Comparison of ENCODE assay signal across 1 cellular context in the genomic region with DNA sequence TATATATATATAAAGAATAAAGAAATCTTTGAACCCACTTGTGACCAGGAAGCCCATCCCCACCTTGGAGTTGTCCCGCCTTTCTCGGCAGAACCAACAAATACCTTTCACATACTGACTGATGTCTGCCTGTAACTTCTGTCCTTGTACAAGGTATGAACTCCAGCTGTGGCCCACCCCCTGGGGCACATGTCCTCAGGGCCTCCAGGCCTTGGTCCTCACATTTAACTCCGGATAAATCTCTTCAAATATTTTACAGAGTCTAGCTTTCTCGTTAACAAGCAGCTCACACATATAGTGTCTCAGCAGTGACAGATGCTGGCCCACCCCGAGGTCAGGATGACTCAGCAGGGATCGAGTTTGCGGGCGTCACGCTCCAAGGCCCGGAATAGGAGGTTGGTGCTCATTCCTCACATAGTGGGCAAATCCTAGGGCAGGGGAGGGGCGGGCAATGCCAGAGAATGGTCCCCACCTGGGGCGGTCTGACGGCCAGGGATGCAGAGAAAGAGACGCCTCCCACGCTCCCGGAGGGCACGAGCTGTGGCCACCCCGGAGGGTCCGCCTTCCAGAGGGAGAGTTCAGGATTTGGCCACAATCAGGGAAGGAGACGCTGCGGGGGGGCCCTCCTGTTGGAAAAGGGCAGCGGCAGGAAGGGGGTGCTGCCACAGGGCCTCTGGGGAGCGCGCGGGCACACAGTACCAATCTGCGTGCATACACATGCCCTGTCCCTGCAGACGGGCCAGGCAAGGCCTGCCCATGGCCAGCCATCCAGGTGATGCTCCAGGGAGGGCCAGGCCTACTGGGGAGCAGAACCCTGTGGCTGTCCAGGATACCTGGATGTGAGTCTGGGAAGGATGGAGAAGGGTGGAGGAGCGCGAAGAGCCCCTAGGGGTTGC.
A peak's percentile ranks its signal among the peaks of the same experiment; 100 is the strongest.
TF ChIP-seq lines count a peak whose summit lies in the region.
"Not testable (repeated sequence)": the region's sequence is repeated elsewhere in the genome, so short reads cannot be mapped to it uniquely, and the experiment has no call there.

No MANE protein-coding gene starts in this region.

TF ChIP-seq in HepG2, 621 proteins besides CTCF, POLR2A, EP300 and RAD21 (continued from another document and continues in another):
- peak; percentile 95; the same call in 1 of the 2 replicates for TF ChIP-seq NFE2L1 (CRISPR knock-in tag; IDR thresholded peaks at IDR 0.05; ENCODE audit: borderline replicate concordance)
- peak; percentile 25; the same call in 1 of the 2 replicates for TF ChIP-seq RCOR2 (CRISPR knock-in tag; IDR thresholded peaks at IDR 0.05)
- peak; percentile 53; the same call in 1 of the 2 replicates for TF ChIP-seq HDAC2 (CRISPR knock-in tag; IDR thresholded peaks at IDR 0.05)
- TF ChIP-seq ZNF777 (CRISPR knock-in tag; IDR thresholded peaks at IDR 0.05): peak; percentile 58; the same call in 1 of the 2 replicates
- peak; percentile 48; the same call in 1 of the 2 replicates for TF ChIP-seq ARNTL (CRISPR knock-in tag; IDR thresholded peaks at IDR 0.05)
- TF ChIP-seq ARHGAP35 (CRISPR knock-in tag; IDR thresholded peaks at IDR 0.05; ENCODE audit: borderline replicate concordance): peak; percentile 79; the same call in 1 of the 2 replicates
- TF ChIP-seq AKAP8 (CRISPR knock-in tag; IDR thresholded peaks at IDR 0.05): 0 out of 2 replicates have a peak, but pooled peaks have one; percentile 13
- peak; percentile 33; the same call in 1 of the 2 replicates for TF ChIP-seq XBP1 (CRISPR knock-in tag; IDR thresholded peaks at IDR 0.05)
- peak; percentile 55; the same call in 1 of the 2 replicates for TF ChIP-seq PCBP1 (IDR thresholded peaks at IDR 0.05; ENCODE audit: borderline replicate concordance, low read depth, low read length)
- TF ChIP-seq HNRNPLL (IDR thresholded peaks at IDR 0.05; ENCODE audit: low read depth, low read length, poor library complexity, severe bottlenecking): peak; percentile 28
- 0 out of 2 replicates have a peak, but pooled peaks have one; percentile 25 for TF ChIP-seq SP4 (CRISPR knock-in tag; IDR thresholded peaks at IDR 0.05)
- TF ChIP-seq, protein P1, sequence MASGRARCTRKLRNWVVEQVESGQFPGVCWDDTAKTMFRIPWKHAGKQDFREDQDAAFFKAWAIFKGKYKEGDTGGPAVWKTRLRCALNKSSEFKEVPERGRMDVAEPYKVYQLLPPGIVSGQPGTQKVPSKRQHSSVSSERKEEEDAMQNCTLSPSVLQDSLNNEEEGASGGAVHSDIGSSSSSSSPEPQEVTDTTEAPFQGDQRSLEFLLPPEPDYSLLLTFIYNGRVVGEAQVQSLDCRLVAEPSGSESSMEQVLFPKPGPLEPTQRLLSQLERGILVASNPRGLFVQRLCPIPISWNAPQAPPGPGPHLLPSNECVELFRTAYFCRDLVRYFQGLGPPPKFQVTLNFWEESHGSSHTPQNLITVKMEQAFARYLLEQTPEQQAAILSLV (CRISPR knock-in tag; IDR thresholded peaks at IDR 0.05; ENCODE audit: borderline replicate concordance): 0 out of 2 replicates have a peak, but pooled peaks have one; percentile 39
- TF ChIP-seq, protein P2, sequence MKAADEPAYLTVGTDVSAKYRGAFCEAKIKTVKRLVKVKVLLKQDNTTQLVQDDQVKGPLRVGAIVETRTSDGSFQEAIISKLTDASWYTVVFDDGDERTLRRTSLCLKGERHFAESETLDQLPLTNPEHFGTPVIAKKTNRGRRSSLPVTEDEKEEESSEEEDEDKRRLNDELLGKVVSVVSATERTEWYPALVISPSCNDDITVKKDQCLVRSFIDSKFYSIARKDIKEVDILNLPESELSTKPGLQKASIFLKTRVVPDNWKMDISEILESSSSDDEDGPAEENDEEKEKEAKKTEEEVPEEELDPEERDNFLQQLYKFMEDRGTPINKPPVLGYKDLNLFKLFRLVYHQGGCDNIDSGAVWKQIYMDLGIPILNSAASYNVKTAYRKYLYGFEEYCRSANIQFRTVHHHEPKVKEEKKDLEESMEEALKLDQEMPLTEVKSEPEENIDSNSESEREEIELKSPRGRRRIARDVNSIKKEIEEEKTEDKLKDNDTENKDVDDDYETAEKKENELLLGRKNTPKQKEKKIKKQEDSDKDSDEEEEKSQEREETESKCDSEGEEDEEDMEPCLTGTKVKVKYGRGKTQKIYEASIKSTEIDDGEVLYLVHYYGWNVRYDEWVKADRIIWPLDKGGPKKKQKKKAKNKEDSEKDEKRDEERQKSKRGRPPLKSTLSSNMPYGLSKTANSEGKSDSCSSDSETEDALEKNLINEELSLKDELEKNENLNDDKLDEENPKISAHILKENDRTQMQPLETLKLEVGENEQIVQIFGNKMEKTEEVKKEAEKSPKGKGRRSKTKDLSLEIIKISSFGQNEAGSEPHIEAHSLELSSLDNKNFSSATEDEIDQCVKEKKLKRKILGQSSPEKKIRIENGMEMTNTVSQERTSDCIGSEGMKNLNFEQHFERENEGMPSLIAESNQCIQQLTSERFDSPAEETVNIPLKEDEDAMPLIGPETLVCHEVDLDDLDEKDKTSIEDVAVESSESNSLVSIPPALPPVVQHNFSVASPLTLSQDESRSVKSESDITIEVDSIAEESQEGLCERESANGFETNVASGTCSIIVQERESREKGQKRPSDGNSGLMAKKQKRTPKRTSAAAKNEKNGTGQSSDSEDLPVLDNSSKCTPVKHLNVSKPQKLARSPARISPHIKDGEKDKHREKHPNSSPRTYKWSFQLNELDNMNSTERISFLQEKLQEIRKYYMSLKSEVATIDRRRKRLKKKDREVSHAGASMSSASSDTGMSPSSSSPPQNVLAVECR (CRISPR knock-in tag; IDR thresholded peaks at IDR 0.05; ENCODE audit: borderline replicate concordance): peak; percentile 13; the same call in 1 of the 2 replicates
- TF ChIP-seq NAIF1 (CRISPR knock-in tag; IDR thresholded peaks at IDR 0.05; ENCODE audit: borderline replicate concordance): peak; percentile 29; the same call in 1 of the 2 replicates
- TF ChIP-seq, protein P3, sequence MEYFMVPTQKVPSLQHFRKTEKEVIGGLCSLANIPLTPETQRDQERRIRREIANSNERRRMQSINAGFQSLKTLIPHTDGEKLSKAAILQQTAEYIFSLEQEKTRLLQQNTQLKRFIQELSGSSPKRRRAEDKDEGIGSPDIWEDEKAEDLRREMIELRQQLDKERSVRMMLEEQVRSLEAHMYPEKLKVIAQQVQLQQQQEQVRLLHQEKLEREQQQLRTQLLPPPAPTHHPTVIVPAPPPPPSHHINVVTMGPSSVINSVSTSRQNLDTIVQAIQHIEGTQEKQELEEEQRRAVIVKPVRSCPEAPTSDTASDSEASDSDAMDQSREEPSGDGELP (IDR thresholded peaks at IDR 0.05; ENCODE audit: borderline replicate concordance, low read depth): peak; percentile 70
- TF ChIP-seq, protein P4, sequence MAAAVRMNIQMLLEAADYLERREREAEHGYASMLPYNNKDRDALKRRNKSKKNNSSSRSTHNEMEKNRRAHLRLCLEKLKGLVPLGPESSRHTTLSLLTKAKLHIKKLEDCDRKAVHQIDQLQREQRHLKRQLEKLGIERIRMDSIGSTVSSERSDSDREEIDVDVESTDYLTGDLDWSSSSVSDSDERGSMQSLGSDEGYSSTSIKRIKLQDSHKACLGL (CRISPR knock-in tag; IDR thresholded peaks at IDR 0.05): peak; percentile 52; the same call in 1 of the 2 replicates
- TF ChIP-seq JUN (CRISPR knock-in tag; IDR thresholded peaks at IDR 0.05): peak; percentile 20; the same call in 1 of the 2 replicates
- TF ChIP-seq SOX13 (IDR thresholded peaks at IDR 0.05): not testable (repeated sequence)
- TF ChIP-seq SOX13 (CRISPR knock-in tag; conservative IDR thresholded peaks at IDR 0.05 in 1 of 2, IDR thresholded peaks at IDR 0.05 in 1 of 2): 0 out of 4 replicates have a peak, but pooled peaks of 1 of the 2 experiments have one; percentile 8
- peak; percentile 60 for TF ChIP-seq ZMYM3 (CRISPR knock-in tag; IDR thresholded peaks at IDR 0.05)
- 0 out of 2 replicates have a peak, but pooled peaks have one; percentile 10 for TF ChIP-seq HNF4G (IDR thresholded peaks at IDR 0.05; ENCODE audit: borderline replicate concordance, low read depth, low read length)
- TF ChIP-seq HNF4G (CRISPR knock-in tag; IDR thresholded peaks at IDR 0.05; ENCODE audit: borderline replicate concordance, low read depth): peak; percentile 79
- TF ChIP-seq DMAP1 (CRISPR knock-in tag; IDR thresholded peaks at IDR 0.05): 0 out of 2 replicates have a peak, but pooled peaks have one; percentile 16
- TF ChIP-seq MTA1 (CRISPR knock-in tag; IDR thresholded peaks at IDR 0.05; ENCODE audit: borderline replicate concordance): 0 out of 2 replicates have a peak, but pooled peaks have one; percentile 25
- peak; percentile 20 for TF ChIP-seq UBTF (CRISPR knock-in tag; IDR thresholded peaks at IDR 0.05)
- peak; percentile 79 for TF ChIP-seq RARA (CRISPR knock-in tag; IDR thresholded peaks at IDR 0.05)
- peak; percentile 54 to 81 for TF ChIP-seq MAFK (conservative IDR thresholded peaks at IDR 0.05 in 1 of 2, IDR thresholded peaks at IDR 0.05 in 1 of 2; ENCODE audit: low read length in 2 of 2)
- peak; percentile 89 for TF ChIP-seq ZNF121 (CRISPR knock-in tag; IDR thresholded peaks at IDR 0.05)
- TF ChIP-seq ZNF792 (CRISPR knock-in tag; IDR thresholded peaks at IDR 0.05): peak; percentile 58
- TF ChIP-seq SMAD1 (CRISPR knock-in tag; IDR thresholded peaks at IDR 0.05; ENCODE audit: borderline replicate concordance, low read depth): 0 out of 2 replicates have a peak, but pooled peaks have one; percentile 79
- 0 out of 2 replicates have a peak, but pooled peaks have one; percentile 12 for TF ChIP-seq ZNF280B (CRISPR knock-in tag; IDR thresholded peaks at IDR 0.05; ENCODE audit: borderline replicate concordance)
- TF ChIP-seq NR2F6 (IDR thresholded peaks at IDR 0.05): peak; percentile 65
- peak; percentile 88 for TF ChIP-seq NR2F6 (CRISPR knock-in tag; IDR thresholded peaks at IDR 0.05)
- 0 out of 2 replicates have a peak, but pooled peaks have one; percentile 38 for TF ChIP-seq ZNF260 (CRISPR knock-in tag; IDR thresholded peaks at IDR 0.05; ENCODE audit: borderline replicate concordance, low read depth)
- peak; percentile 48; the same call in 1 of the 2 replicates for TF ChIP-seq ZNF253 (CRISPR knock-in tag; IDR thresholded peaks at IDR 0.05; ENCODE audit: borderline replicate concordance)
- peak; percentile 72 for TF ChIP-seq MAFF (IDR thresholded peaks at IDR 0.05; ENCODE audit: low read depth, low read length)
- peak; percentile 39; the same call in 1 of the 2 replicates for TF ChIP-seq GABPB1 (CRISPR knock-in tag; IDR thresholded peaks at IDR 0.05)
- peak; percentile 17; the same call in 1 of the 2 replicates for TF ChIP-seq HNF4A (CRISPR knock-in tag; IDR thresholded peaks at IDR 0.05)
- TF ChIP-seq HIC2 (CRISPR knock-in tag; IDR thresholded peaks at IDR 0.05; ENCODE audit: low read depth): peak; percentile 79
- peak; percentile 30 for TF ChIP-seq DBP (CRISPR knock-in tag; IDR thresholded peaks at IDR 0.05; ENCODE audit: not compliant biosample characterization)
- TF ChIP-seq TGIF2 (CRISPR knock-in tag; IDR thresholded peaks at IDR 0.05): peak; percentile 40
- peak; percentile 82; the same call in 1 of the 2 replicates for TF ChIP-seq MEIS2 (CRISPR knock-in tag; IDR thresholded peaks at IDR 0.05)
- peak; percentile 59; the same call in 1 of the 2 replicates for TF ChIP-seq ISX (CRISPR knock-in tag; conservative IDR thresholded peaks at IDR 0.05)
- TF ChIP-seq ZNF367 (CRISPR knock-in tag; IDR thresholded peaks at IDR 0.05; ENCODE audit: borderline replicate concordance): peak; percentile 77; the same call in 1 of the 2 replicates
